In genomic region chr5:177982072-177982727, GRCh38 we compare ENCODE assay signal across 10 cellular contexts. TPM values are rescaled to one million over a fixed set of nuclear protein-coding genes. Genes with fewer than 3 reads are reported as not detected.
A peak's percentile ranks its signal among the peaks of the same experiment; 100 is the strongest.
DNase-seq lines count a peak whose midpoint lies in the region; ATAC-seq and TF ChIP-seq lines count a peak whose summit lies in the region.
"Had no signal": no experiment of that assay in that cellular context is flagged by ENCODE, and none has a peak within 500 bp of the region (broad histone marks: within the 10 kb centered on the region; RNA-seq: fewer than 3 reads in every experiment).

No MANE protein-coding gene starts in this region.

- TF ChIP-seq CTCF in Caco-2 (IDR thresholded peaks at IDR 0.05; ENCODE audit: insufficient read depth in 1 of 2, low read depth in 1 of 2, low read length in 1 of 2, severe bottlenecking in 1 of 2, unreplicated experiment in 1 of 2) (peak; percentile 21 to 46), neural crest cell (conservative IDR thresholded peaks at IDR 0.05) (peak; percentile 25), coronary artery (IDR thresholded peaks at IDR 0.05) (no peak)

- CTCF ChIA-PET in Caco-2 (lab: Charles Lee) = no interaction called here

- no peaks in the 10 kb centered on the region for H3K9me3 Mint-ChIP-seq in Caco-2 (ENCODE audit: unreplicated experiment)
- no peaks in the 10 kb centered on the region for H3K9me3 Mint-ChIP-seq in activated naive CD8-positive, alpha-beta T cell treated with anti-CD3 and anti-CD28 coated beads, Interleukin-2, amount 50 U/mL, for 24 hours
- no peaks in the 10 kb centered on the region for H3K9me3 Mint-ChIP-seq in neural crest cell

- no peak overlapping the region for H3K4me3 ChIP-seq in Caco-2 (ENCODE audit: low read depth, low read length)
- no peak overlapping the region for H3K4me3 ChIP-seq in coronary artery
- H3K4me3 ChIP-seq: SK-N-MC had no signal

- H3K27me3 Mint-ChIP-seq in Caco-2 (ENCODE audit: insufficient read depth, unreplicated experiment) (no peaks in the 10 kb centered on the region), neural crest cell (ENCODE audit: low read depth) (no peaks in the 10 kb centered on the region)
- H3K27me3 Mint-ChIP-seq in activated naive CD8-positive, alpha-beta T cell treated with anti-CD3 and anti-CD28 coated beads, Interleukin-2, amount 50 U/mL, for 24 hours = peaks cover 61% of the 10 kb centered on the region

- H3K27me3 ChIP-seq in Caco-2 (replicated peaks; ENCODE audit: control insufficient read depth, insufficient read depth, low read length) = no peaks in the 10 kb centered on the region; the same call in 1 of the 2 replicates

- H3K4me1 ChIP-seq in Caco-2 = no peaks in the 10 kb centered on the region

- H3K36me3 Mint-ChIP-seq in Caco-2 (ENCODE audit: insufficient read depth, unreplicated experiment) = peaks cover 7% of the 10 kb centered on the region
- H3K36me3 Mint-ChIP-seq in activated naive CD8-positive, alpha-beta T cell treated with anti-CD3 and anti-CD28 coated beads, Interleukin-2, amount 50 U/mL, for 24 hours (ENCODE audit: low read depth) = no peaks in the 10 kb centered on the region
- H3K36me3 Mint-ChIP-seq in neural crest cell (ENCODE audit: low read depth) = no peaks in the 10 kb centered on the region

- no peak overlapping the region for H3K27ac ChIP-seq in coronary artery
- H3K27ac ChIP-seq: SK-N-MC had no signal

- peak; percentile 71 for ATAC-seq in activated naive CD8-positive, alpha-beta T cell treated with anti-CD3 and anti-CD28 coated beads, Interleukin-2, amount 50 U/mL, for 24 hours
- ATAC-seq in HG03354 (IDR thresholded peaks at IDR 0.05; ENCODE audit: poor library complexity, severe bottlenecking, unreplicated experiment) = no peak

- H3K4me1 Mint-ChIP-seq in Caco-2 (ENCODE audit: low read depth, unreplicated experiment) = no peaks in the 10 kb centered on the region
- peaks cover 9% of the 10 kb centered on the region for H3K4me1 Mint-ChIP-seq in activated naive CD8-positive, alpha-beta T cell treated with anti-CD3 and anti-CD28 coated beads, Interleukin-2, amount 50 U/mL, for 24 hours
- no peaks in the 10 kb centered on the region for H3K4me1 Mint-ChIP-seq in neural crest cell

- H3K36me3 ChIP-seq in Caco-2 (ENCODE audit: control insufficient read depth, insufficient read depth, low read length) = no peaks in the 10 kb centered on the region

- H3K27ac Mint-ChIP-seq in Caco-2 (ENCODE audit: unreplicated experiment) (no peak overlapping the region), neural crest cell (ENCODE audit: unreplicated experiment) (no peak overlapping the region)
- no peak overlapping the region for H3K27ac Mint-ChIP-seq in activated naive CD8-positive, alpha-beta T cell treated with anti-CD3 and anti-CD28 coated beads, Interleukin-2, amount 50 U/mL, for 24 hours

- peak in 1 of 2 experiments; percentile 37 for DNase-seq in Caco-2
- DNase-seq in KBM-7 = peak; percentile 45
- DNase-seq in activated naive CD8-positive, alpha-beta T cell treated with anti-CD3 and anti-CD28 coated beads, Interleukin-2, amount 50 U/mL, for 24 hours = peak; percentile 60
- no peak for DNase-seq in neural crest cell (ENCODE audit: low read depth, low spot score)
- DNase-seq in head of caudate nucleus = no peak
- no peak for DNase-seq in ureter (ENCODE audit: low spot score)
- DNase-seq in coronary artery (ENCODE audit: low spot score) = no peak

- POLR2A ChIA-PET in Caco-2 (lab: Charles Lee) = no interaction called here

- no peaks in the 10 kb centered on the region for H3K9me3 ChIP-seq in Caco-2

- intact Hi-C loops in Caco-2 (cut with micrococcal nuclease; ENCODE audit: unreplicated experiment) = no loop called here
- intact Hi-C loops in head of caudate nucleus (cut with DNase I) = no loop called here

- in situ Hi-C loops in KBM-7 (cut with MboI; ENCODE audit: low pct_unique_long_range_greater_than_20kb, low sequenced_read_pairs) = no loop called here

- BruUV-seq in Caco-2 (replicated peaks; lab: Mats Ljungman, UMichigan) = no TSS peak

- no peak overlapping the region for H3K4me3 Mint-ChIP-seq in Caco-2 (ENCODE audit: unreplicated experiment)
- H3K4me3 Mint-ChIP-seq in activated naive CD8-positive, alpha-beta T cell treated with anti-CD3 and anti-CD28 coated beads, Interleukin-2, amount 50 U/mL, for 24 hours = no peak overlapping the region
- H3K4me3 Mint-ChIP-seq in neural crest cell = no peak overlapping the region

RNA-seq across cellular contexts. Expression of gene PROP1, which starts 13.8 kb away (rescaled TPM):
- total RNA-seq in Caco-2 (2022) = not detected in 2 replicates
- not detected in 2 replicates for total RNA-seq in neural crest cell
- total RNA-seq in ureter = not detected
- total RNA-seq: lung microvascular endothelial cell had no signal

Comparison
In these comparisons a context has a peak if more than half of its experiments do, and no peak if none do; other contexts are left out.
1. DNase-seq: peak in KBM-7 (single experiment) and activated naive CD8-positive, alpha-beta T cell treated with anti-CD3 and anti-CD28 coated beads, Interleukin-2, amount 50 U/mL, for 24 hours (single experiment); none in neural crest cell (single experiment), head of caudate nucleus (0 of 42), ureter (single experiment) and coronary artery (single experiment).